In the genomic region with DNA sequence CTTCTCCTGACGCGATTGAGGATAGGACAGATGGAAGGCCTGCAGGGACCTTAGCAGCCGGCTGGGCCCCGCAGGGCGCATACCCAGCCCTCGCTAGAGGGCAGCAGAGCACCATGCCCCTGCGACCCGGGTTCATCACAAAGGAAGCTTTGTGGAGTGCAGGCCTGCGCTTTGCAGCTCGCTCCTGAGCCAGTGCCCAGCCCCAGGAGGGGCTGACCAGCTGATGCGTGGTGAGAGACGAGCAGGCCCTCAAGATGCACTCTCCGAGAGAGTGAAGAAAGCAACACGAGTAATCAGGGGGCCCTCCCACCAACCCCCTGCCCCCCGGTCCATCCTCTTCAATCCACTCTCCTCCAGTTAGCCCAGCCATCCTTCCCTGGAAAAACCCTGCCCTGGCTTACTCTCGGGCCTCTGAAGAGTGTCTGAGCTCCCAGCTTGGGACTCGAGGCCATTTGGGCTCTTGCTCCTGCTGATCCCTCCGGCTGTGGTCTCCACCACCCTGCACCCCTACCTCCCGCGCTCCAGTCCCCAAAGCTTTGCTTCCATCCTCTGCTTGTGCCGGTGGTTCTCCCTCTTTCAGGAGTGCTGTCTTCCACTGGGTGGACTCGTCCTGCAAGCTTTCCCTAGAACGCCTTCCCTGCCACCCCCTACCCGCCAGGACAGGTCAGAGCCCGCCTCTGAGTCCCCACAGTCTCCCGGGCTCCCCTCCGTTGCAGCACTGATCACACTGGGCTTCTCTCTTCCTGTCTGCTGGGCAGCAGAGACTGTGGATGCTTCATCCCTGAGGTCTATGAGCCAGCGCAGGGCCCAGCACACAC, we compare ENCODE assay signal across 8 cellular contexts. TPM values are rescaled to one million over a fixed set of nuclear protein-coding genes. Genes with fewer than 3 reads are reported as not detected.
DNase-seq lines count a peak whose midpoint lies in the region; TF ChIP-seq lines count a peak whose summit lies in the region.

No MANE protein-coding gene starts in this region.

- peaks cover 10% of the 10 kb centered on the region for H3K27me3 Mint-ChIP-seq in activated naive CD8-positive, alpha-beta T cell treated with anti-CD3 and anti-CD28 coated beads for 36 hours

- H2AFZ ChIP-seq in KMS-11 (ENCODE audit: low read depth): no peak overlapping the region

- H3K4me1 ChIP-seq in KMS-11 (ENCODE audit: low read depth, poor library complexity, severe bottlenecking) (no peaks in the 10 kb centered on the region), cardiac muscle cell (ENCODE audit: low read depth) (no peaks in the 10 kb centered on the region), vagina (peaks cover 6% of the 10 kb centered on the region)

- H3K4me3 ChIP-seq in KMS-11 (IDR thresholded peaks at IDR 0.05; ENCODE audit: insufficient read depth, low read depth, low read length) (no peak overlapping the region), cardiac muscle cell (no peak overlapping the region), vagina (no peak overlapping the region)

- intact Hi-C loops in vagina (cut with DNase I): no loop called here

- no peaks in the 10 kb centered on the region for H3K9me3 Mint-ChIP-seq in activated naive CD8-positive, alpha-beta T cell treated with anti-CD3 and anti-CD28 coated beads for 36 hours

- H3K27ac Mint-ChIP-seq in activated naive CD8-positive, alpha-beta T cell treated with anti-CD3 and anti-CD28 coated beads for 36 hours: no peak overlapping the region

- no peak overlapping the region for H3K9ac ChIP-seq in KMS-11

- H3K27ac ChIP-seq in KMS-11 (no peak overlapping the region), cardiac muscle cell (no peak overlapping the region), vagina (no peak overlapping the region)

- H3K4me1 Mint-ChIP-seq in activated naive CD8-positive, alpha-beta T cell treated with anti-CD3 and anti-CD28 coated beads for 36 hours: no peaks in the 10 kb centered on the region

- no peaks in the 10 kb centered on the region for H3K79me2 ChIP-seq in KMS-11 (ENCODE audit: insufficient read depth, low read depth)

- TF ChIP-seq CTCF in KMS-11 (conservative IDR thresholded peaks at IDR 0.05; ENCODE audit: low read depth, low read length) (peak; percentile 82), cardiac muscle cell (IDR thresholded peaks at IDR 0.05; ENCODE audit: low read depth, low read length) (peak; percentile 99), vagina (IDR thresholded peaks at IDR 0.05) (peak; percentile 37 to 62 (median 62))

- H3K27me3 ChIP-seq in KMS-11 (ENCODE audit: insufficient read depth, low read depth) (no peaks in the 10 kb centered on the region), cardiac muscle cell (peaks cover 30% of the 10 kb centered on the region), vagina (no peaks in the 10 kb centered on the region)

- no peak overlapping the region for H3K4me2 ChIP-seq in KMS-11

- H3K36me3 ChIP-seq in KMS-11 (ENCODE audit: insufficient read depth) (no peaks in the 10 kb centered on the region), cardiac muscle cell (no peaks in the 10 kb centered on the region), vagina (no peaks in the 10 kb centered on the region)

- DNase-seq in activated effector memory CD4-positive, alpha-beta T cell treated with anti-CD3 and anti-CD28 coated beads, Interleukin-2, amount 50 U/mL, for 16 hours: peak; percentile 79
- DNase-seq in activated effector memory CD4-positive, alpha-beta T cell treated with Interleukin-2 at 50 U/mL for 16 hours: no peak
- DNase-seq in RPMI8226: peak; percentile 66
- peak; percentile 69 for DNase-seq in activated naive CD8-positive, alpha-beta T cell treated with anti-CD3 and anti-CD28 coated beads for 36 hours
- DNase-seq in cardiac muscle cell (ENCODE audit: low read depth in 1 of 2, low spot score in 1 of 2): peak; percentile 90
- DNase-seq in pons (ENCODE audit: low spot score): peak; percentile 89
- DNase-seq in vagina (ENCODE audit: extremely low spot score in 2 of 2): no peak

- H3K4me3 Mint-ChIP-seq in activated naive CD8-positive, alpha-beta T cell treated with anti-CD3 and anti-CD28 coated beads for 36 hours: no peak overlapping the region

- no peaks in the 10 kb centered on the region for H4K20me1 ChIP-seq in KMS-11 (ENCODE audit: insufficient read depth)

- H3K9me3 ChIP-seq in cardiac muscle cell (ENCODE audit: low read depth) (no peaks in the 10 kb centered on the region), vagina (no peaks in the 10 kb centered on the region)

- no peak for TF ChIP-seq POLR2A in vagina (IDR thresholded peaks at IDR 0.05)

- no peaks in the 10 kb centered on the region for H3K36me3 Mint-ChIP-seq in activated naive CD8-positive, alpha-beta T cell treated with anti-CD3 and anti-CD28 coated beads for 36 hours

RNA-seq across cellular contexts. Expression of a gene that starts 9.1 kb away (rescaled TPM):
- total RNA-seq in activated naive CD8-positive, alpha-beta T cell treated with anti-CD3 and anti-CD28 coated beads for 36 hours: not detected
- 0.04 and 1.1 TPM in 2 replicates for total RNA-seq in cardiac muscle cell
- 0.64 and 1.6 TPM in 2 replicates for polyA plus RNA-seq in cardiac muscle cell
- not detected for total RNA-seq in vagina

RNA-seq across cellular contexts. Expression of a gene that starts 30.1 kb away (rescaled TPM):
- total RNA-seq in activated naive CD8-positive, alpha-beta T cell treated with anti-CD3 and anti-CD28 coated beads for 36 hours: not detected
- total RNA-seq in cardiac muscle cell (not detected in 2 replicates), vagina (not detected)
- 0.64 TPM in 1 of 2 replicates, not detected in the other for polyA plus RNA-seq in cardiac muscle cell

RNA-seq across cellular contexts. Expression of a gene that starts 47.1 kb away (rescaled TPM):
- 10 to 100 TPM; 11.4 to 12.2 TPM for total RNA-seq in activated naive CD8-positive, alpha-beta T cell treated with anti-CD3 and anti-CD28 coated beads for 36 hours
- total RNA-seq in cardiac muscle cell (19.2 and 19.3 TPM in 2 replicates), vagina (17.2 TPM)
- polyA plus RNA-seq in cardiac muscle cell: 12.2 and 13.4 TPM in 2 replicates

Comparison
In these comparisons a context has a peak if more than half of its experiments do, and no peak if none do; other contexts are left out.
1. DNase-seq: peak in activated effector memory CD4-positive, alpha-beta T cell treated with anti-CD3 and anti-CD28 coated beads, Interleukin-2, amount 50 U/mL, for 16 hours (single experiment), RPMI8226 (single experiment), activated naive CD8-positive, alpha-beta T cell treated with anti-CD3 and anti-CD28 coated beads for 36 hours (single experiment), cardiac muscle cell (2 of 2) and pons (single experiment); none in activated effector memory CD4-positive, alpha-beta T cell treated with Interleukin-2 at 50 U/mL for 16 hours (single experiment) and vagina (0 of 2).
2. Peak in every context shown above with its lines, with median percentiles within 50 percentile points of each other: CTCF ChIP-seq.